8 cellular contexts compared by ENCODE assay signal in genomic region chr6:70706491-70707123, GRCh38. TPM values are rescaled to one million over a fixed set of nuclear protein-coding genes. Genes with fewer than 3 reads are reported as not detected.
DNase-seq lines count a peak whose midpoint lies in the region; ATAC-seq, FAIRE-seq and TF ChIP-seq lines count a peak whose summit lies in the region.

No MANE protein-coding gene starts in this region.

- FAIRE-seq in bronchial epithelial cell (lab: Jason Lieb, UNC) = no peak

- peaks cover 12% of the 10 kb centered on the region for H3K79me1 ChIP-seq in mesenchymal stem cell (replicated peaks; ENCODE audit: low read length, poor library complexity, severe bottlenecking)

- H2AFZ ChIP-seq in mesenchymal stem cell (ENCODE audit: low read depth, low read length) = no peak overlapping the region

- no peak overlapping the region for H2AK5ac ChIP-seq in mesenchymal stem cell (ENCODE audit: low read length, severe bottlenecking)

- H3K18ac ChIP-seq in mesenchymal stem cell (ENCODE audit: low read depth in 1 of 2, low read length in 2 of 2) = no peak overlapping the region

- intact Hi-C loops in posterior cingulate gyrus (cut with DNase I) = loop anchor here (1.0 to 5.0 kb wide), 3 partner anchors 178 to 306 kb away; partner anchors contain the start of gene B3GAT2
- intact Hi-C loops in sciatic nerve (cut with DNase I) = loop anchor here (10.0 kb wide), 1 partner anchor 1002 kb away; no protein-coding TSS in a partner anchor

- WGBS in mesenchymal stem cell = 11% methylated on average over 1 of the region's 3 CpGs

- no peak overlapping the region for H3K23ac ChIP-seq in mesenchymal stem cell (ENCODE audit: low read length in 2 of 2)

- no peaks in the 10 kb centered on the region for H3K36me3 ChIP-seq in bronchial epithelial cell (ENCODE audit: control insufficient read depth, insufficient read depth, low read length)
- H3K36me3 ChIP-seq in mesenchymal stem cell (ENCODE audit: control insufficient read depth in 1 of 2, insufficient read depth in 2 of 2, low read depth in 1 of 2, low read length in 2 of 2) = no peaks in the 10 kb centered on the region

- H2BK120ac ChIP-seq in mesenchymal stem cell (ENCODE audit: low read depth, low read length) = no peak overlapping the region

- no peak overlapping the region for H3K4me2 ChIP-seq in mesenchymal stem cell (ENCODE audit: low read length, poor library complexity, severe bottlenecking)

- H2BK15ac ChIP-seq in mesenchymal stem cell (ENCODE audit: low read depth, poor library complexity, severe bottlenecking) = no peak overlapping the region

- H3K14ac ChIP-seq in mesenchymal stem cell (ENCODE audit: low read length in 2 of 2) = no peak overlapping the region

- H3K9me3 ChIP-seq in mesenchymal stem cell (ENCODE audit: control insufficient read depth, low read length) = no peaks in the 10 kb centered on the region

- H3K4ac ChIP-seq in mesenchymal stem cell (ENCODE audit: low read depth in 1 of 2, low read length in 2 of 2) = no peak overlapping the region

- H3K9ac ChIP-seq in mesenchymal stem cell (ENCODE audit: low read length) = no peak overlapping the region

- no peak overlapping the region for H4K91ac ChIP-seq in mesenchymal stem cell (ENCODE audit: low read length)

- H2BK12ac ChIP-seq in mesenchymal stem cell (ENCODE audit: low read length in 2 of 2) = no peak overlapping the region

- no peak for ATAC-seq in sciatic nerve

- H3K27me3 ChIP-seq in bronchial epithelial cell (ENCODE audit: control insufficient read depth, insufficient read depth, low read length) (no peaks in the 10 kb centered on the region), mesenchymal stem cell (ENCODE audit: control insufficient read depth in 1 of 2, insufficient read depth in 1 of 2, low read length in 2 of 2) (no peaks in the 10 kb centered on the region)

- no peak overlapping the region for H2BK5ac ChIP-seq in mesenchymal stem cell (ENCODE audit: low read depth, low read length, poor library complexity, severe bottlenecking)

- TF ChIP-seq CTCF in bronchial epithelial cell (IDR thresholded peaks at IDR 0.05; ENCODE audit: insufficient read depth, low read length, severe bottlenecking) = no peak

- no peak overlapping the region for H4K8ac ChIP-seq in mesenchymal stem cell (ENCODE audit: low read length)

- H3K4me1 ChIP-seq in mesenchymal stem cell (ENCODE audit: control insufficient read depth, insufficient read depth, low read depth, low read length) = no peaks in the 10 kb centered on the region

- peak; percentile 13 to 18 for DNase-seq in stimulated activated CD4-positive, alpha-beta T cell treated with anti-CD3 and anti-CD28 coated beads, Interleukin-2, amount 100 ng/mL, for 48 hours
- no peak for DNase-seq in stimulated activated CD4-positive, alpha-beta T cell treated with anti-CD3 and anti-CD28 coated beads, Interleukin-1b, Interleukin-23, amount 100 ng/mL, for 48 hours
- DNase-seq in NCI-H446 treated with DMSO at 0.1 percent for 48 hours (lab: John Stamatoyannopoulos, UW) (peak; percentile 37), bronchial epithelial cell (ENCODE audit: low read depth) (peak; percentile 43), mesenchymal stem cell (peak; percentile 47), posterior cingulate gyrus (no peak), sciatic nerve (ENCODE audit: low spot score) (no peak)
- no peak for DNase-seq in activated naive CD4-positive, alpha-beta T cell treated with Interleukin-2 at 50 U/mL for 16 hours

- H3K4me3 ChIP-seq in bronchial epithelial cell (ENCODE audit: low read depth, low read length) = no peak overlapping the region
- no peak overlapping the region for H3K4me3 ChIP-seq in mesenchymal stem cell (ENCODE audit: insufficient read depth in 1 of 2, low read depth in 1 of 2, low read length in 2 of 2)

- H3K27ac ChIP-seq in mesenchymal stem cell (ENCODE audit: low read length, poor library complexity, severe bottlenecking) = no peak overlapping the region

RNA-seq across cellular contexts. Expression of gene SMAP1, which starts 38.9 kb away (rescaled TPM):
- 12.4 and 19.2 TPM in 2 replicates for total RNA-seq in bronchial epithelial cell
- polyA plus RNA-seq in mesenchymal stem cell (2013, experiment 1 of 2) = 29.4 TPM
- polyA plus RNA-seq in mesenchymal stem cell (2013, experiment 2 of 2) = 30.5 TPM
- total RNA-seq in sciatic nerve = 17.8 TPM

Comparison
In these comparisons a context has a peak if more than half of its experiments do, and no peak if none do; other contexts are left out.
1. DNase-seq: peak in stimulated activated CD4-positive, alpha-beta T cell treated with anti-CD3 and anti-CD28 coated beads, Interleukin-2, amount 100 ng/mL, for 48 hours (2 of 2), NCI-H446 treated with DMSO at 0.1 percent for 48 hours (single experiment), bronchial epithelial cell (single experiment) and mesenchymal stem cell (single experiment); none in stimulated activated CD4-positive, alpha-beta T cell treated with anti-CD3 and anti-CD28 coated beads, Interleukin-1b, Interleukin-23, amount 100 ng/mL, for 48 hours (single experiment), posterior cingulate gyrus (0 of 10), activated naive CD4-positive, alpha-beta T cell treated with Interleukin-2 at 50 U/mL for 16 hours (single experiment) and sciatic nerve (single experiment).